ENCODE assay signal across 9 cellular contexts in the genomic region with DNA sequence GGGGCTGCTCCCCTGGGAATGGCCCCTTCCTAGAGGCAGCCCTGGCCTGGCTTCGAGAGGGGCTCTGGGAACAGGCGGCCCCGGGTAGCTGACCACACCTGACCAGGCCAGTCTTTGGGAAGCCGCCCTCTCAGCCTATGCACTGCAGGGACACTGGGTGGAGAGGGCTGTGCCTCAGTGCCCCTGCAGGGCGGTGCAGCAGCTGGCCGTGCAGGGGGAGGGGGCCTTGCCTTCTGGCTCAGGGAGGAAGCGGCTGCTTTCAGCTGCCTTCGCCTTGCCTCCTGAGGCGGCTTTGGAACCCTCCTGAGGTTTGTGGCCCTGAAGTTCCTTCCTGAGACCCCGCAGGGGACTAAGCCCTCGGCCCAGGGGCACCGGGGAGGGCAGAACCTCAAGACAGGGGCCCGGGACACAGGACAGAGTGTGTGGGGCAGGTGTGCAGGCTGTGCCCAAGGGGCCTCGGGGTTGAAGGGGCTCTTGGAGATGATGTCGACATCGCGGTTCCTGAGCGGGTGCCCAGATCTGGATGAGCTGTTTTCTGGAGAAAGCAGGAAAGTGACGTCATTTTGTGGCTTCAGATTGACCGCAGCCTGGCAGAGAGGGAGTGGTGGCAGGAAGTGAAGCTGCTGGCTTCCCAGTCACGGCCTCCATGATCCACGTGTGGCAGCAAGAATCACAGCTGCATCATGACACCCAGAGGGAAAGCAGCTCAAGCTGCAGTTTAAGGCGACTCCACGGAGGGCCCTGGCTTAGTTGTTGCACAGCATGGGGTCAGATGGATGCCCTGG. TPM values are rescaled to one million over a fixed set of nuclear protein-coding genes. Genes with fewer than 3 reads are reported as not detected.
DNase-seq lines count a peak whose midpoint lies in the region; ATAC-seq and TF ChIP-seq lines count a peak whose summit lies in the region.
"Had no signal": no experiment of that assay in that cellular context is flagged by ENCODE, and none has a peak within 500 bp of the region (broad histone marks: within the 10 kb centered on the region; RNA-seq: fewer than 3 reads in every experiment).

No MANE protein-coding gene starts in this region.

- ATAC-seq in Right ventricle myocardium superior (ENCODE audit: poor library complexity) = peak; percentile 13

- peak overlapping the region; percentile 96 for H3K27ac Mint-ChIP-seq in activated naive CD4-positive, alpha-beta T cell treated with anti-CD3 and anti-CD28 coated beads, Interleukin-2, amount 10 ng/mL, durations not matched to agents 7 days and 5 days

- H2AFZ ChIP-seq in GM23248 (0 out of 2 replicates have a peak overlapping the region, but pooled peaks have one; percentile 13), smooth muscle cell (ENCODE audit: low read depth) (no peak overlapping the region)

- H3K4me3 Mint-ChIP-seq in activated naive CD4-positive, alpha-beta T cell treated with anti-CD3 and anti-CD28 coated beads, Interleukin-2, amount 10 ng/mL, durations not matched to agents 7 days and 5 days = peak overlapping the region; percentile 60

- 30 to 33% methylated on average over 20 to 24 of the region's 24 CpGs for WGBS in GM23248 (ENCODE audit: low coverage in 1 of 2, low lambda C conversion rate in 2 of 2, missing lambda C conversion rate in 2 of 2), 2 experiments
- 49% methylated on average over 24 of the region's 24 CpGs for WGBS in smooth muscle cell (ENCODE audit: low lambda C conversion rate)

- no peak overlapping the region for H3K4me3 ChIP-seq in GM23248
- peak overlapping the region; percentile 42; the same call in 1 of the 2 replicates for H3K4me3 ChIP-seq in SK-N-MC
- no peak overlapping the region for H3K4me3 ChIP-seq in smooth muscle cell

- peaks cover 18% of the 10 kb centered on the region for H3K27me3 Mint-ChIP-seq in activated naive CD4-positive, alpha-beta T cell treated with anti-CD3 and anti-CD28 coated beads, Interleukin-2, amount 10 ng/mL, durations not matched to agents 7 days and 5 days

- H3K36me3 ChIP-seq in GM23248 (ENCODE audit: low read depth) = no peaks in the 10 kb centered on the region
- H3K36me3 ChIP-seq in SK-N-MC (ENCODE audit: insufficient read depth, low read length) = no peaks in the 10 kb centered on the region
- no peaks in the 10 kb centered on the region for H3K36me3 ChIP-seq in smooth muscle cell (ENCODE audit: low read depth)

- intact Hi-C loops in Right ventricle myocardium superior (cut with DNase I) = no loop called here

- H3K9me3 ChIP-seq in GM23248 (ENCODE audit: low read depth) = no peaks in the 10 kb centered on the region
- H3K9me3 ChIP-seq in SK-N-MC (ENCODE audit: low read depth, low read length) = no peaks in the 10 kb centered on the region
- H3K9me3 ChIP-seq in smooth muscle cell (replicated peaks; ENCODE audit: low read depth) = no peaks in the 10 kb centered on the region

- H3K36me3 Mint-ChIP-seq in activated naive CD4-positive, alpha-beta T cell treated with anti-CD3 and anti-CD28 coated beads, Interleukin-2, amount 10 ng/mL, durations not matched to agents 7 days and 5 days = peaks cover 11% of the 10 kb centered on the region

- no peaks in the 10 kb centered on the region for H4K20me1 ChIP-seq in GM23248 (ENCODE audit: insufficient read depth)
- H4K20me1 ChIP-seq in smooth muscle cell (ENCODE audit: low read depth) = no peaks in the 10 kb centered on the region

- H3K27me3 ChIP-seq in GM23248 (replicated peaks; ENCODE audit: insufficient read depth) (no peaks in the 10 kb centered on the region), smooth muscle cell (ENCODE audit: low read depth) (no peaks in the 10 kb centered on the region)

- H3K4me1 Mint-ChIP-seq in activated naive CD4-positive, alpha-beta T cell treated with anti-CD3 and anti-CD28 coated beads, Interleukin-2, amount 10 ng/mL, durations not matched to agents 7 days and 5 days = peaks cover 69% of the 10 kb centered on the region

- H3F3A ChIP-seq in GM23248 (ENCODE audit: insufficient read depth) = peaks cover 9% of the 10 kb centered on the region
- H3F3A ChIP-seq in smooth muscle cell (ENCODE audit: low read depth) = no peaks in the 10 kb centered on the region

- no peaks in the 10 kb centered on the region for H3K9me3 Mint-ChIP-seq in activated naive CD4-positive, alpha-beta T cell treated with anti-CD3 and anti-CD28 coated beads, Interleukin-2, amount 10 ng/mL, durations not matched to agents 7 days and 5 days

- DNase-seq in GM23248 (peak; percentile 100), SK-N-MC (ENCODE audit: low read depth, low spot score) (peak; percentile 64), Right ventricle myocardium superior (peak; percentile 90), smooth muscle cell (lab: John Stamatoyannopoulos, UW; ENCODE audit: unreplicated experiment) (peak; percentile 61), NCI-H2196 (lab: John Stamatoyannopoulos, UW; ENCODE audit: unreplicated experiment) (no peak), NCI-H146 (lab: John Stamatoyannopoulos, UW) (no peak), inferior parietal cortex (ENCODE audit: extremely low spot score) (no peak)
- DNase-seq in activated naive CD4-positive, alpha-beta T cell treated with anti-CD3 and anti-CD28 coated beads, Interleukin-2, amount 10 ng/mL, durations not matched to agents 7 days and 5 days = peak; percentile 91

- H3K9me2 ChIP-seq in GM23248 (ENCODE audit: insufficient read depth) = no peaks in the 10 kb centered on the region

- peak overlapping the region; percentile 77 for H3K27ac ChIP-seq in GM23248
- H3K27ac ChIP-seq in SK-N-MC = 0 out of 2 replicates have a peak overlapping the region, but pooled peaks have one; percentile 57
- peak overlapping the region; percentile 88 for H3K27ac ChIP-seq in smooth muscle cell (ENCODE audit: low read depth)

- H3K4me1 ChIP-seq in GM23248 (ENCODE audit: insufficient read depth) = peaks cover 16% of the 10 kb centered on the region
- H3K4me1 ChIP-seq in smooth muscle cell (ENCODE audit: low read depth) = peaks cover 24% of the 10 kb centered on the region

- in situ Hi-C loops in GM23248 (cut with MboI) = no loop called here

- CTCF ChIA-PET in activated naive CD4-positive, alpha-beta T cell treated with anti-CD3 and anti-CD28 coated beads, Interleukin-2, amount 10 ng/mL, durations not matched to agents 7 days and 5 days (lab: Charles Lee) = interaction anchor here (0.9 to 1.5 kb wide), 8 partner anchors 13 to 115 kb away, joined by 3 to 7 read pairs (median 3); a partner anchor contains a TSS

- peak overlapping the region; percentile 14 for H3K4me2 ChIP-seq in GM23248 (ENCODE audit: unreplicated experiment)
- H3K4me2 ChIP-seq in smooth muscle cell = peak overlapping the region; percentile 79

- peak overlapping the region; percentile 54 for H3K9ac ChIP-seq in GM23248
- H3K9ac ChIP-seq in SK-N-MC (ENCODE audit: insufficient read length) = no peak overlapping the region
- H3K9ac ChIP-seq in smooth muscle cell (ENCODE audit: low read depth) = peak overlapping the region; percentile 53

- TF ChIP-seq CTCF in smooth muscle cell (IDR thresholded peaks at IDR 0.05; ENCODE audit: borderline replicate concordance, insufficient read depth, poor library complexity, severe bottlenecking) = no peak

- H3K79me2 ChIP-seq in GM23248 (ENCODE audit: insufficient read depth) (no peaks in the 10 kb centered on the region), smooth muscle cell (ENCODE audit: low read depth) (no peaks in the 10 kb centered on the region)

RNA-seq across cellular contexts. Expression of a gene that starts 17.7 kb away (rescaled TPM):
- total RNA-seq in GM23248 (2014; rRNA removed; shearing (Covaris generic)) = 0.25 and 0.76 TPM in 2 replicates
- polyA plus RNA-seq in GM23248 (2016; fragmentation: Nextera tagmentation; extraction: Ambion mirVana) (0.19 TPM in 1 of 2 replicates, not detected in the other), smooth muscle cell (0.70 and 0.96 TPM in 2 replicates)
- total RNA-seq in Right ventricle myocardium superior (2.5 TPM), smooth muscle cell (0.36 and 0.85 TPM in 2 replicates)

RNA-seq across cellular contexts. Expression of a gene that starts 21.4 kb away (rescaled TPM):
- total RNA-seq in GM23248 (2014; rRNA removed; shearing (Covaris generic)) = not detected in 2 replicates
- not detected in 2 replicates for polyA plus RNA-seq in GM23248 (2016; fragmentation: Nextera tagmentation; extraction: Ambion mirVana)
- total RNA-seq in Right ventricle myocardium superior = 0.43 TPM
- not detected in 2 replicates for total RNA-seq in smooth muscle cell
- 0.33 TPM in 1 of 2 replicates, not detected in the other for polyA plus RNA-seq in smooth muscle cell
- total RNA-seq: activated CD8-positive, alpha-beta memory T cell treated with anti-CD3 and anti-CD28 coated beads for 36 hours had no signal

RNA-seq across cellular contexts. Expression of a gene that starts 29.0 kb away (rescaled TPM):
- not detected in 2 replicates for total RNA-seq in GM23248 (2014; rRNA removed; shearing (Covaris generic))
- polyA plus RNA-seq in GM23248 (2016; fragmentation: Nextera tagmentation; extraction: Ambion mirVana) (not detected in 2 replicates), smooth muscle cell (not detected in 2 replicates)
- total RNA-seq in Right ventricle myocardium superior (not detected), smooth muscle cell (not detected in 2 replicates)
- total RNA-seq: activated CD8-positive, alpha-beta memory T cell treated with anti-CD3 and anti-CD28 coated beads for 36 hours had no signal

RNA-seq across cellular contexts. Expression of a gene that starts 49.7 kb away (rescaled TPM):
- 50.3 and 53.9 TPM in 2 replicates for total RNA-seq in GM23248 (2014; rRNA removed; shearing (Covaris generic))
- polyA plus RNA-seq in GM23248 (2016; fragmentation: Nextera tagmentation; extraction: Ambion mirVana) (35.3 and 39.7 TPM in 2 replicates), smooth muscle cell (40.5 and 47.0 TPM in 2 replicates)
- total RNA-seq in Right ventricle myocardium superior (38.5 TPM), smooth muscle cell (39.5 and 48.5 TPM in 2 replicates)

RNA-seq across cellular contexts. Expression of a gene that starts 49.7 kb away (rescaled TPM):
- 12.4 and 12.6 TPM in 2 replicates for total RNA-seq in GM23248 (2014; rRNA removed; shearing (Covaris generic))
- polyA plus RNA-seq in GM23248 (2016; fragmentation: Nextera tagmentation; extraction: Ambion mirVana) (59.5 and 63.3 TPM in 2 replicates), smooth muscle cell (52.3 and 70.2 TPM in 2 replicates)
- total RNA-seq in Right ventricle myocardium superior (44.8 TPM), smooth muscle cell (15.3 and 20.0 TPM in 2 replicates)

Comparison
In these comparisons a context has a peak if more than half of its experiments do, and no peak if none do; other contexts are left out.
1. DNase-seq: peak in GM23248 (single experiment), SK-N-MC (single experiment), activated naive CD4-positive, alpha-beta T cell treated with anti-CD3 and anti-CD28 coated beads, Interleukin-2, amount 10 ng/mL, durations not matched to agents 7 days and 5 days (single experiment), Right ventricle myocardium superior (single experiment) and smooth muscle cell (single experiment); none in NCI-H2196 (single experiment), NCI-H146 (single experiment) and inferior parietal cortex (single experiment).
2. Peak in every context shown above with its lines, with median percentiles within 50 percentile points of each other: H3K27ac ChIP-seq.